ENCODE assay signal across 8 cellular contexts in genomic region chr2:85329701-85330100, GRCh38. TPM values are rescaled to one million over a fixed set of nuclear protein-coding genes. Genes with fewer than 3 reads are reported as not detected.
DNase-seq lines count a peak whose midpoint lies in the region; ATAC-seq, FAIRE-seq and TF ChIP-seq lines count a peak whose summit lies in the region.
"Not testable (repeated sequence)": the region's sequence is repeated elsewhere in the genome, so short reads cannot be mapped to it uniquely, and the experiment has no call there.

No MANE protein-coding gene starts in this region.

- TF ChIP-seq RAD21 in K562 (CRISPR knock-in tag; conservative IDR thresholded peaks at IDR 0.05 in 1 of 2, IDR thresholded peaks at IDR 0.05 in 1 of 2): not testable (repeated sequence)

- ATAC-seq in CD4-positive, CD25-positive, alpha-beta regulatory T cell (ENCODE audit: low read depth in 2 of 2); activated CD8-positive, alpha-beta T cell treated with anti-CD3 and anti-CD28 coated beads for 36 hours; K562; naive thymus-derived CD4-positive, alpha-beta T cell; stimulated activated effector memory CD8-positive, alpha-beta T cell treated with anti-CD3 and anti-CD28 coated beads, Interleukin-12 subunit alpha, Interleukin-12 subunit beta, amount 100 ng/mL, for 72 hours: not testable (repeated sequence)

- peaks cover 15% of the 10 kb centered on the region for H3K36me3 ChIP-seq in CD4-positive, CD25-positive, alpha-beta regulatory T cell (ENCODE audit: control insufficient read depth, insufficient read depth, low read length)
- H3K36me3 ChIP-seq in HEK293 (ENCODE audit: control insufficient read depth in 2 of 2, insufficient read depth in 1 of 2, low read length in 2 of 2) (peaks cover 6 to 22% of the 10 kb centered on the region in 2 experiments), K562 (ENCODE audit: control insufficient read depth, insufficient read depth, low read length) (peaks cover 19% of the 10 kb centered on the region)
- peaks cover 2 to 17% (median 10%) of the 10 kb centered on the region in 3 experiments for H3K36me3 ChIP-seq in naive thymus-derived CD4-positive, alpha-beta T cell (ENCODE audit: control insufficient read depth in 2 of 3, insufficient read depth in 3 of 3, low read length in 3 of 3)

- CTCF ChIA-PET in HEK293 (lab: Yijun Ruan, JAX): interaction anchor here (0.6 to 1.9 kb wide), 2 partner anchors 29 to 31 kb away, joined by 3 to 9 read pairs; no protein-coding TSS in a partner anchor
- CTCF ChIA-PET in activated CD8-positive, alpha-beta T cell treated with anti-CD3 and anti-CD28 coated beads for 36 hours (lab: Charles Lee); K562 (lab: Yijun Ruan, JAX; ENCODE audit: low intra/inter-chr PET ratio): not testable (repeated sequence)
- CTCF ChIA-PET in naive thymus-derived CD4-positive, alpha-beta T cell (lab: Charles Lee): interaction anchor here (0.7 kb wide), 1 partner anchor 21 kb away, joined by 4 read pairs; no protein-coding TSS in a partner anchor

- not testable (repeated sequence) for H2AFZ ChIP-seq in K562 (ENCODE audit: low read depth, low read length)

- H3K9me3 ChIP-seq in CD4-positive, CD25-positive, alpha-beta regulatory T cell (ENCODE audit: control insufficient read depth in 2 of 2, low read length in 2 of 2); HEK293 (ENCODE audit: control insufficient read depth, insufficient read depth, low read depth, low read length); K562 (replicated peaks; ENCODE audit: control insufficient read depth, insufficient read depth, low read depth, low read length); naive thymus-derived CD4-positive, alpha-beta T cell (ENCODE audit: control insufficient read depth in 2 of 3, low read length in 3 of 3): not testable (repeated sequence)

- not testable (repeated sequence) for H3K9me1 ChIP-seq in K562 (ENCODE audit: control insufficient read depth, insufficient read depth, low read length)

- peak overlapping the region in 2 of 3 donors; percentile 65 to 100 for H3K27ac Mint-ChIP-seq in CD4-positive, CD25-positive, alpha-beta regulatory T cell
- peak overlapping the region; percentile 0 for H3K27ac Mint-ChIP-seq in T-helper 2 cell treated with Interferon-gamma antibody and Interleukin-4, amounts not matched to agents 5 μg/mL and 100 μg/mL, for 36 hours
- not testable (repeated sequence) for H3K27ac Mint-ChIP-seq in activated CD8-positive, alpha-beta T cell treated with anti-CD3 and anti-CD28 coated beads for 36 hours; stimulated activated effector memory CD8-positive, alpha-beta T cell treated with anti-CD3 and anti-CD28 coated beads, Interleukin-12 subunit alpha, Interleukin-12 subunit beta, amount 100 ng/mL, for 72 hours
- H3K27ac Mint-ChIP-seq in activated T-helper 2 cell treated with anti-CD3 and anti-CD28 coated beads, Interferon-gamma antibody, Interleukin-2, Interleukin-4, amounts not matched to agents 10 μg/mL and 5 μg/mL and 100 μg/mL, durations not matched to agents 14 hours and 24 hours and 36 hours: peak overlapping the region; percentile 8
- peak overlapping the region in 3 of 9 donors; percentile 10 to 99 (median 72) for H3K27ac Mint-ChIP-seq in naive thymus-derived CD4-positive, alpha-beta T cell

- H3K27me3 ChIP-seq in CD4-positive, CD25-positive, alpha-beta regulatory T cell (ENCODE audit: control insufficient read depth, insufficient read depth, low read length); K562 (ENCODE audit: control insufficient read depth in 2 of 2, insufficient read depth in 2 of 2, low read length in 2 of 2); naive thymus-derived CD4-positive, alpha-beta T cell (ENCODE audit: control insufficient read depth in 2 of 2, insufficient read depth in 2 of 2, low read length in 2 of 2): not testable (repeated sequence)

- peaks cover 23% of the 10 kb centered on the region for H3K36me3 Mint-ChIP-seq in CD4-positive, CD25-positive, alpha-beta regulatory T cell
- peaks cover 31% of the 10 kb centered on the region for H3K36me3 Mint-ChIP-seq in T-helper 2 cell treated with Interferon-gamma antibody and Interleukin-4, amounts not matched to agents 5 μg/mL and 100 μg/mL, for 36 hours (ENCODE audit: low read depth)
- H3K36me3 Mint-ChIP-seq in activated CD8-positive, alpha-beta T cell treated with anti-CD3 and anti-CD28 coated beads for 36 hours (ENCODE audit: low read depth): peaks cover 34% of the 10 kb centered on the region
- H3K36me3 Mint-ChIP-seq in activated T-helper 2 cell treated with anti-CD3 and anti-CD28 coated beads, Interferon-gamma antibody, Interleukin-2, Interleukin-4, amounts not matched to agents 10 μg/mL and 5 μg/mL and 100 μg/mL, durations not matched to agents 14 hours and 24 hours and 36 hours (ENCODE audit: low read depth): peaks cover 32% of the 10 kb centered on the region
- H3K36me3 Mint-ChIP-seq in naive thymus-derived CD4-positive, alpha-beta T cell: peaks cover 5 to 33% (median 24%) of the 10 kb centered on the region in 5 donors
- H3K36me3 Mint-ChIP-seq in stimulated activated effector memory CD8-positive, alpha-beta T cell treated with anti-CD3 and anti-CD28 coated beads, Interleukin-12 subunit alpha, Interleukin-12 subunit beta, amount 100 ng/mL, for 72 hours: peaks cover 42% of the 10 kb centered on the region

- FAIRE-seq in K562 (lab: Jason Lieb, UNC): not testable (repeated sequence)

- POLR2A ChIA-PET in HEK293 (lab: Yijun Ruan, JAX) (interaction anchor here (2.7 kb wide), 1 partner anchor 24 kb away, joined by 28 read pairs; the partner anchor contains the start of genes ELMOD3 and RETSAT), K562 (lab: Yijun Ruan, JAX) (interaction anchor here (1.8 to 2.6 kb wide), 2 partner anchors 10 to 11 kb away, joined by 9 to 13 read pairs; no protein-coding TSS in a partner anchor)
- POLR2A ChIA-PET in activated CD8-positive, alpha-beta T cell treated with anti-CD3 and anti-CD28 coated beads for 36 hours (lab: Charles Lee): interaction anchor here (3.8 kb wide), 1 partner anchor 11 kb away, joined by 45 read pairs; no protein-coding TSS in a partner anchor
- POLR2A ChIA-PET in naive thymus-derived CD4-positive, alpha-beta T cell (lab: Charles Lee): interaction anchor here (11.4 kb wide), 1 partner anchor 21 kb away, joined by 211 read pairs; the partner anchor contains the start of genes ELMOD3 and RETSAT

- intact Hi-C loops in activated CD8-positive, alpha-beta T cell treated with anti-CD3 and anti-CD28 coated beads for 36 hours (cut with micrococcal nuclease): loop anchor here (10.0 kb wide), 1 partner anchor 215 kb away; no protein-coding TSS in a partner anchor
- intact Hi-C loops in activated T-helper 2 cell treated with anti-CD3 and anti-CD28 coated beads, Interferon-gamma antibody, Interleukin-2, Interleukin-4, amounts not matched to agents 10 μg/mL and 5 μg/mL and 100 μg/mL, durations not matched to agents 14 hours and 24 hours and 36 hours (cut with micrococcal nuclease): loop anchor here (1.0 to 5.0 kb wide), 3 partner anchors 78 to 392 kb away; no protein-coding TSS in a partner anchor
- intact Hi-C loops in K562 (cut with micrococcal nuclease): loop anchor here (1.0 to 5.0 kb wide), 4 partner anchors 25 to 288 kb away; partner anchors contain the start of genes ELMOD3, RETSAT, SH2D6 and USP39
- intact Hi-C loops in naive thymus-derived CD4-positive, alpha-beta T cell (cut with micrococcal nuclease): loop anchor here in 1 of 2 donors (5.0 to 10.0 kb wide), 2 partner anchors 705 to 1113 kb away; partner anchors contain the start of gene KDM3A

- not testable (repeated sequence) for TF ChIP-seq CTCF in HEK293 (tag by site-specific recombination; IDR thresholded peaks at IDR 0.05); activated CD8-positive, alpha-beta T cell treated with anti-CD3 and anti-CD28 coated beads for 36 hours (IDR thresholded peaks at IDR 0.05); K562 (IDR thresholded peaks at IDR 0.05 in 2 of 3, conservative IDR thresholded peaks at IDR 0.05 in 1 of 3; ENCODE audit: insufficient read depth in 2 of 3, low read depth in 1 of 3, low read length in 3 of 3)

- not testable (repeated sequence) for TF ChIP-seq POLR2A in K562 (conservative IDR thresholded peaks at IDR 0.05)

- H3K4me2 ChIP-seq in K562 (ENCODE audit: insufficient read depth, low read length): not testable (repeated sequence)

- TF ChIP-seq EP300 in K562 (IDR thresholded peaks at IDR 0.05; ENCODE audit: low read length): not testable (repeated sequence)

- peaks cover 14% of the 10 kb centered on the region for H4K20me1 ChIP-seq in K562 (replicated peaks; ENCODE audit: control insufficient read depth, insufficient read depth, low read length)

- H3K4me1 Mint-ChIP-seq in CD4-positive, CD25-positive, alpha-beta regulatory T cell: peaks cover 20 to 50% (median 31%) of the 10 kb centered on the region in 4 donors
- H3K4me1 Mint-ChIP-seq in T-helper 2 cell treated with Interferon-gamma antibody and Interleukin-4, amounts not matched to agents 5 μg/mL and 100 μg/mL, for 36 hours (ENCODE audit: low read depth): peaks cover 30% of the 10 kb centered on the region
- peaks cover 19% of the 10 kb centered on the region for H3K4me1 Mint-ChIP-seq in activated CD8-positive, alpha-beta T cell treated with anti-CD3 and anti-CD28 coated beads for 36 hours (ENCODE audit: low read depth)
- H3K4me1 Mint-ChIP-seq in activated T-helper 2 cell treated with anti-CD3 and anti-CD28 coated beads, Interferon-gamma antibody, Interleukin-2, Interleukin-4, amounts not matched to agents 10 μg/mL and 5 μg/mL and 100 μg/mL, durations not matched to agents 14 hours and 24 hours and 36 hours (ENCODE audit: low read depth): peaks cover 33% of the 10 kb centered on the region
- peaks cover 19 to 39% (median 29%) of the 10 kb centered on the region in 7 donors for H3K4me1 Mint-ChIP-seq in naive thymus-derived CD4-positive, alpha-beta T cell
- peaks cover 42% of the 10 kb centered on the region for H3K4me1 Mint-ChIP-seq in stimulated activated effector memory CD8-positive, alpha-beta T cell treated with anti-CD3 and anti-CD28 coated beads, Interleukin-12 subunit alpha, Interleukin-12 subunit beta, amount 100 ng/mL, for 72 hours

- not testable (repeated sequence) for DNase-seq in CD4-positive, CD25-positive, alpha-beta regulatory T cell; T-helper 2 cell treated with Interferon-gamma antibody and Interleukin-4, amounts not matched to agents 5 μg/mL and 100 μg/mL, for 36 hours (ENCODE audit: low spot score); activated CD8-positive, alpha-beta T cell treated with anti-CD3 and anti-CD28 coated beads for 36 hours; activated T-helper 2 cell treated with anti-CD3 and anti-CD28 coated beads, Interferon-gamma antibody, Interleukin-2, Interleukin-4, amounts not matched to agents 10 μg/mL and 5 μg/mL and 100 μg/mL, durations not matched to agents 14 hours and 24 hours and 36 hours (ENCODE audit: low spot score); K562 (ENCODE audit: extremely low read depth in 1 of 4, low spot score in 3 of 4); naive thymus-derived CD4-positive, alpha-beta T cell; stimulated activated effector memory CD8-positive, alpha-beta T cell treated with anti-CD3 and anti-CD28 coated beads, Interleukin-12 subunit alpha, Interleukin-12 subunit beta, amount 100 ng/mL, for 72 hours (ENCODE audit: low spot score in 2 of 2)

- peaks cover 32% of the 10 kb centered on the region for H3K79me2 ChIP-seq in K562 (ENCODE audit: control insufficient read depth, insufficient read depth, low read length)

- whole genome bisulfite sequencing in K562 (ENCODE audit: insufficient coverage, low coverage, missing lambda C conversion rate): 7% methylated on average over 2 of the region's 3 CpGs

- not testable (repeated sequence) for H3K27ac ChIP-seq in CD4-positive, CD25-positive, alpha-beta regulatory T cell (ENCODE audit: insufficient read depth, low read length, poor library complexity, severe bottlenecking); HEK293 (ENCODE audit: extremely low read depth, low read depth, low read length); naive thymus-derived CD4-positive, alpha-beta T cell (ENCODE audit: low read depth, low read length)
- H3K27ac ChIP-seq in K562 (ENCODE audit: extremely low read depth, low read depth, low read length): peak overlapping the region; percentile 97; the same call in 1 of the 3 replicates

- not testable (repeated sequence) for H3K4me3 ChIP-seq in CD4-positive, CD25-positive, alpha-beta regulatory T cell (ENCODE audit: low read depth, low read length); HEK293 (ENCODE audit: low read depth, low read length); K562; naive thymus-derived CD4-positive, alpha-beta T cell (ENCODE audit: low read length)

- peaks cover 40% of the 10 kb centered on the region for H3K4me1 ChIP-seq in CD4-positive, CD25-positive, alpha-beta regulatory T cell (ENCODE audit: control insufficient read depth, insufficient read depth, low read length, poor library complexity, severe bottlenecking)
- not testable (repeated sequence) for H3K4me1 ChIP-seq in HEK293 (ENCODE audit: control insufficient read depth, insufficient read depth, low read length)
- H3K4me1 ChIP-seq in K562 (replicated peaks in 1 of 2; ENCODE audit: control insufficient read depth in 2 of 2, insufficient read depth in 2 of 2, low read length in 2 of 2): peaks cover 21 to 25% of the 10 kb centered on the region in 2 experiments; a peak in 4 of 5 replicates
- H3K4me1 ChIP-seq in naive thymus-derived CD4-positive, alpha-beta T cell (ENCODE audit: control insufficient read depth in 2 of 2, insufficient read depth in 2 of 2, low read length in 2 of 2): peaks cover 7 to 14% of the 10 kb centered on the region in 2 donors

- not testable (repeated sequence) for H3K9ac ChIP-seq in K562 (ENCODE audit: insufficient read depth in 1 of 2, low read depth in 2 of 2, low read length in 2 of 2)

- H3K27me3 Mint-ChIP-seq in CD4-positive, CD25-positive, alpha-beta regulatory T cell: peaks cover 18% of the 10 kb centered on the region
- not testable (repeated sequence) for H3K27me3 Mint-ChIP-seq in T-helper 2 cell treated with Interferon-gamma antibody and Interleukin-4, amounts not matched to agents 5 μg/mL and 100 μg/mL, for 36 hours (ENCODE audit: low read depth); activated CD8-positive, alpha-beta T cell treated with anti-CD3 and anti-CD28 coated beads for 36 hours; activated T-helper 2 cell treated with anti-CD3 and anti-CD28 coated beads, Interferon-gamma antibody, Interleukin-2, Interleukin-4, amounts not matched to agents 10 μg/mL and 5 μg/mL and 100 μg/mL, durations not matched to agents 14 hours and 24 hours and 36 hours (ENCODE audit: low read depth); naive thymus-derived CD4-positive, alpha-beta T cell

- BruUV-seq in K562 (replicated peaks; lab: Mats Ljungman, UMichigan): not testable (repeated sequence)

- in situ Hi-C loops in K562 (cut with MboI): not testable (repeated sequence)

- peak overlapping the region; percentile 29 to 100 (median 98) for H3K4me3 Mint-ChIP-seq in CD4-positive, CD25-positive, alpha-beta regulatory T cell
- H3K4me3 Mint-ChIP-seq in T-helper 2 cell treated with Interferon-gamma antibody and Interleukin-4, amounts not matched to agents 5 μg/mL and 100 μg/mL, for 36 hours: peak overlapping the region; percentile 0
- peak overlapping the region; percentile 50 for H3K4me3 Mint-ChIP-seq in activated CD8-positive, alpha-beta T cell treated with anti-CD3 and anti-CD28 coated beads for 36 hours
- peak overlapping the region; percentile 15 for H3K4me3 Mint-ChIP-seq in activated T-helper 2 cell treated with anti-CD3 and anti-CD28 coated beads, Interferon-gamma antibody, Interleukin-2, Interleukin-4, amounts not matched to agents 10 μg/mL and 5 μg/mL and 100 μg/mL, durations not matched to agents 14 hours and 24 hours and 36 hours (ENCODE audit: low read depth)
- peak overlapping the region in 8 of 10 donors; percentile 1 to 67 (median 24) for H3K4me3 Mint-ChIP-seq in naive thymus-derived CD4-positive, alpha-beta T cell
- peak overlapping the region; percentile 99 for H3K4me3 Mint-ChIP-seq in stimulated activated effector memory CD8-positive, alpha-beta T cell treated with anti-CD3 and anti-CD28 coated beads, Interleukin-12 subunit alpha, Interleukin-12 subunit beta, amount 100 ng/mL, for 72 hours

- not testable (repeated sequence) for H3K9me3 Mint-ChIP-seq in CD4-positive, CD25-positive, alpha-beta regulatory T cell; T-helper 2 cell treated with Interferon-gamma antibody and Interleukin-4, amounts not matched to agents 5 μg/mL and 100 μg/mL, for 36 hours; activated CD8-positive, alpha-beta T cell treated with anti-CD3 and anti-CD28 coated beads for 36 hours; activated T-helper 2 cell treated with anti-CD3 and anti-CD28 coated beads, Interferon-gamma antibody, Interleukin-2, Interleukin-4, amounts not matched to agents 10 μg/mL and 5 μg/mL and 100 μg/mL, durations not matched to agents 14 hours and 24 hours and 36 hours; naive thymus-derived CD4-positive, alpha-beta T cell; stimulated activated effector memory CD8-positive, alpha-beta T cell treated with anti-CD3 and anti-CD28 coated beads, Interleukin-12 subunit alpha, Interleukin-12 subunit beta, amount 100 ng/mL, for 72 hours

RNA-seq across cellular contexts. Expression of gene TGOLN2, which starts 1.9 kb away (rescaled TPM):
- total RNA-seq in CD4-positive, CD25-positive, alpha-beta regulatory T cell: 168 TPM
- 10 to 100 TPM; 51.3 to 62.7 (median 62.1) TPM for polyA plus RNA-seq in CD4-positive, CD25-positive, alpha-beta regulatory T cell
- 10 to 100 TPM; 62.8 to 64.0 TPM for total RNA-seq in activated CD8-positive, alpha-beta T cell treated with anti-CD3 and anti-CD28 coated beads for 36 hours
- total RNA-seq in activated T-helper 2 cell treated with anti-CD3 and anti-CD28 coated beads, Interferon-gamma antibody, Interleukin-2, Interleukin-4, amounts not matched to agents 10 μg/mL and 5 μg/mL and 100 μg/mL, durations not matched to agents 14 hours and 24 hours and 36 hours: 94.0 and 96.5 TPM in 2 replicates
- 117 and 121 TPM in 2 replicates for total RNA-seq in K562 (2011; cell fraction: chromatin; rRNA removed; ENCODE audit: low replicate concordance)
- 73.6 and 84.5 TPM in 2 replicates for total RNA-seq in K562 (2011; cell fraction: nucleolus; rRNA removed)
- total RNA-seq in K562 (2011; cell fraction: nucleoplasm; rRNA removed): 118 and 151 TPM in 2 replicates
- total RNA-seq in K562 (2014; rRNA removed): 35.9 and 40.7 TPM in 2 replicates
- 28.3 and 32.1 TPM in 2 replicates for total RNA-seq in K562 (2014; rRNA removed; fragmentation: Illumina TruSeq; extraction: Trizol)
- total RNA-seq in K562 (2015; rRNA removed; fragmentation: Illumina TruSeq; extraction: Trizol): 30.7 and 31.9 TPM in 2 replicates
- 47.4 and 48.0 TPM in 2 replicates for total RNA-seq in K562 (2021)
- 38.9 and 61.7 TPM in 2 replicates for polyA plus RNA-seq in K562 (2011; rRNA removed)
- polyA plus RNA-seq in K562 (2011; cell fraction: cytosol; rRNA removed): 33.8 and 36.9 TPM in 2 replicates
- polyA plus RNA-seq in K562 (2011; cell fraction: nucleus; rRNA removed): 42.9 and 60.6 TPM in 2 replicates
- polyA plus RNA-seq in K562 (2012): 35.4 and 54.6 TPM in 2 replicates
- 60.5 and 66.5 TPM in 2 replicates for polyA plus RNA-seq in K562 (2014; fragmentation: Illumina TruSeq; extraction: Trizol)
- polyA plus RNA-seq in K562 (2014; fragmentation: Nextera tagmentation; extraction: Ambion mirVana): 10 to 100 TPM; 13.0 to 18.0 TPM
- 52.1 and 53.1 TPM in 2 replicates for polyA plus RNA-seq in K562 (2014; rRNA removed)
- polyA minus RNA-seq in K562 (2011; rRNA and poly(A)+ RNA removed): 27.2 and 44.1 TPM in 2 replicates
- polyA minus RNA-seq in K562 (2011; cell fraction: cytosol; rRNA and poly(A)+ RNA removed): 19.2 and 19.4 TPM in 2 replicates
- polyA minus RNA-seq in K562 (2011; cell fraction: nucleus; rRNA and poly(A)+ RNA removed): 25.9 and 26.5 TPM in 2 replicates
- total RNA-seq in naive thymus-derived CD4-positive, alpha-beta T cell: 100 to 1,000 TPM; 144 to 200 (median 178) TPM
- polyA plus RNA-seq in naive thymus-derived CD4-positive, alpha-beta T cell: 100 to 1,000 TPM in 1 of 2 donors, 10 to 100 TPM in 1; 75.7 to 107 TPM

RNA-seq across cellular contexts. Expression of gene RETSAT, which starts 24.6 kb away (rescaled TPM):
- total RNA-seq in CD4-positive, CD25-positive, alpha-beta regulatory T cell: 32.4 TPM
- 10 to 100 TPM; 13.8 to 18.1 (median 15.8) TPM for polyA plus RNA-seq in CD4-positive, CD25-positive, alpha-beta regulatory T cell
- total RNA-seq in activated CD8-positive, alpha-beta T cell treated with anti-CD3 and anti-CD28 coated beads for 36 hours: 10 to 100 TPM; 21.3 to 22.9 TPM
- total RNA-seq in activated T-helper 2 cell treated with anti-CD3 and anti-CD28 coated beads, Interferon-gamma antibody, Interleukin-2, Interleukin-4, amounts not matched to agents 10 μg/mL and 5 μg/mL and 100 μg/mL, durations not matched to agents 14 hours and 24 hours and 36 hours: 26.3 and 29.6 TPM in 2 replicates
- total RNA-seq in K562 (2011; cell fraction: chromatin; rRNA removed; ENCODE audit: low replicate concordance): 45.6 and 82.8 TPM in 2 replicates
- total RNA-seq in K562 (2011; cell fraction: nucleolus; rRNA removed): 68.5 and 68.6 TPM in 2 replicates
- total RNA-seq in K562 (2011; cell fraction: nucleoplasm; rRNA removed): 61.2 and 66.1 TPM in 2 replicates
- total RNA-seq in K562 (2014; rRNA removed): 12.3 and 15.6 TPM in 2 replicates
- 13.2 and 14.4 TPM in 2 replicates for total RNA-seq in K562 (2014; rRNA removed; fragmentation: Illumina TruSeq; extraction: Trizol)
- total RNA-seq in K562 (2015; rRNA removed; fragmentation: Illumina TruSeq; extraction: Trizol): 17.9 and 20.0 TPM in 2 replicates
- total RNA-seq in K562 (2021): 19.5 and 20.1 TPM in 2 replicates
- polyA plus RNA-seq in K562 (2011; rRNA removed): 16.8 and 18.3 TPM in 2 replicates
- polyA plus RNA-seq in K562 (2011; cell fraction: cytosol; rRNA removed): 16.5 and 17.9 TPM in 2 replicates
- polyA plus RNA-seq in K562 (2011; cell fraction: nucleus; rRNA removed): 58.2 and 61.1 TPM in 2 replicates
- 18.6 and 29.4 TPM in 2 replicates for polyA plus RNA-seq in K562 (2012)
- polyA plus RNA-seq in K562 (2014; fragmentation: Illumina TruSeq; extraction: Trizol): 18.7 and 21.6 TPM in 2 replicates
- 1 to 10 TPM; 1.9 to 5.6 TPM for polyA plus RNA-seq in K562 (2014; fragmentation: Nextera tagmentation; extraction: Ambion mirVana)
- polyA plus RNA-seq in K562 (2014; rRNA removed): 13.8 and 16.5 TPM in 2 replicates
- 17.0 and 18.0 TPM in 2 replicates for polyA minus RNA-seq in K562 (2011; rRNA and poly(A)+ RNA removed)
- polyA minus RNA-seq in K562 (2011; cell fraction: cytosol; rRNA and poly(A)+ RNA removed): 13.9 and 14.6 TPM in 2 replicates
- 17.0 and 26.4 TPM in 2 replicates for polyA minus RNA-seq in K562 (2011; cell fraction: nucleus; rRNA and poly(A)+ RNA removed)
- 10 to 100 TPM; 18.5 to 30.5 (median 20.2) TPM for total RNA-seq in naive thymus-derived CD4-positive, alpha-beta T cell
- 10 to 100 TPM in 1 of 2 donors, 1 to 10 TPM in 1; 8.9 to 14.5 TPM for polyA plus RNA-seq in naive thymus-derived CD4-positive, alpha-beta T cell

RNA-seq across cellular contexts. Expression of gene ELMOD3, which starts 24.9 kb away (rescaled TPM):
- 21.5 TPM for total RNA-seq in CD4-positive, CD25-positive, alpha-beta regulatory T cell
- polyA plus RNA-seq in CD4-positive, CD25-positive, alpha-beta regulatory T cell: 10 to 100 TPM; 13.5 to 16.3 (median 15.4) TPM
- total RNA-seq in activated CD8-positive, alpha-beta T cell treated with anti-CD3 and anti-CD28 coated beads for 36 hours: 10 to 100 TPM; 11.8 to 13.0 TPM
- 17.0 and 18.9 TPM in 2 replicates for total RNA-seq in activated T-helper 2 cell treated with anti-CD3 and anti-CD28 coated beads, Interferon-gamma antibody, Interleukin-2, Interleukin-4, amounts not matched to agents 10 μg/mL and 5 μg/mL and 100 μg/mL, durations not matched to agents 14 hours and 24 hours and 36 hours
- total RNA-seq in K562 (2011; cell fraction: chromatin; rRNA removed; ENCODE audit: low replicate concordance): 51.6 and 62.7 TPM in 2 replicates
- 34.3 and 36.0 TPM in 2 replicates for total RNA-seq in K562 (2011; cell fraction: nucleolus; rRNA removed)
- 37.3 and 43.5 TPM in 2 replicates for total RNA-seq in K562 (2011; cell fraction: nucleoplasm; rRNA removed)
- total RNA-seq in K562 (2014; rRNA removed): 6.2 and 9.8 TPM in 2 replicates
- 10.5 and 11.6 TPM in 2 replicates for total RNA-seq in K562 (2014; rRNA removed; fragmentation: Illumina TruSeq; extraction: Trizol)
- total RNA-seq in K562 (2015; rRNA removed; fragmentation: Illumina TruSeq; extraction: Trizol): 12.4 and 14.5 TPM in 2 replicates
- total RNA-seq in K562 (2021): 7.8 and 9.2 TPM in 2 replicates
- 14.5 and 18.7 TPM in 2 replicates for polyA plus RNA-seq in K562 (2011; rRNA removed)
- polyA plus RNA-seq in K562 (2011; cell fraction: cytosol; rRNA removed): 11.4 and 12.2 TPM in 2 replicates
- 29.7 and 49.5 TPM in 2 replicates for polyA plus RNA-seq in K562 (2011; cell fraction: nucleus; rRNA removed)
- polyA plus RNA-seq in K562 (2012): 8.8 and 16.0 TPM in 2 replicates
- 11.1 and 14.3 TPM in 2 replicates for polyA plus RNA-seq in K562 (2014; fragmentation: Illumina TruSeq; extraction: Trizol)
- polyA plus RNA-seq in K562 (2014; fragmentation: Nextera tagmentation; extraction: Ambion mirVana): 1 to 10 TPM; 2.7 to 6.4 TPM
- polyA plus RNA-seq in K562 (2014; rRNA removed): 14.5 and 14.6 TPM in 2 replicates
- polyA minus RNA-seq in K562 (2011; rRNA and poly(A)+ RNA removed): 11.0 and 17.1 TPM in 2 replicates
- 2.5 and 4.8 TPM in 2 replicates for polyA minus RNA-seq in K562 (2011; cell fraction: cytosol; rRNA and poly(A)+ RNA removed)
- polyA minus RNA-seq in K562 (2011; cell fraction: nucleus; rRNA and poly(A)+ RNA removed): 11.9 and 12.7 TPM in 2 replicates
- 10 to 100 TPM; 20.2 to 33.3 (median 21.7) TPM for total RNA-seq in naive thymus-derived CD4-positive, alpha-beta T cell
- polyA plus RNA-seq in naive thymus-derived CD4-positive, alpha-beta T cell: 10 to 100 TPM in 1 of 2 donors, 1 to 10 TPM in 1; 9.4 to 13.3 TPM

Comparison
In these comparisons a context has a peak if more than half of its experiments do, and no peak if none do; other contexts are left out.
1. H3K4me3 Mint-ChIP-seq: peak in every context shown above with its lines; median percentile 99 in stimulated activated effector memory CD8-positive, alpha-beta T cell treated with anti-CD3 and anti-CD28 coated beads, Interleukin-12 subunit alpha, Interleukin-12 subunit beta, amount 100 ng/mL, for 72 hours; 98 in CD4-positive, CD25-positive, alpha-beta regulatory T cell; 50 in activated CD8-positive, alpha-beta T cell treated with anti-CD3 and anti-CD28 coated beads for 36 hours; 24 in naive thymus-derived CD4-positive, alpha-beta T cell; 15 in activated T-helper 2 cell treated with anti-CD3 and anti-CD28 coated beads, Interferon-gamma antibody, Interleukin-2, Interleukin-4, amounts not matched to agents 10 μg/mL and 5 μg/mL and 100 μg/mL, durations not matched to agents 14 hours and 24 hours and 36 hours; 0 in T-helper 2 cell treated with Interferon-gamma antibody and Interleukin-4, amounts not matched to agents 5 μg/mL and 100 μg/mL, for 36 hours.